23 cellular contexts compared by ENCODE assay signal in the genomic region with DNA sequence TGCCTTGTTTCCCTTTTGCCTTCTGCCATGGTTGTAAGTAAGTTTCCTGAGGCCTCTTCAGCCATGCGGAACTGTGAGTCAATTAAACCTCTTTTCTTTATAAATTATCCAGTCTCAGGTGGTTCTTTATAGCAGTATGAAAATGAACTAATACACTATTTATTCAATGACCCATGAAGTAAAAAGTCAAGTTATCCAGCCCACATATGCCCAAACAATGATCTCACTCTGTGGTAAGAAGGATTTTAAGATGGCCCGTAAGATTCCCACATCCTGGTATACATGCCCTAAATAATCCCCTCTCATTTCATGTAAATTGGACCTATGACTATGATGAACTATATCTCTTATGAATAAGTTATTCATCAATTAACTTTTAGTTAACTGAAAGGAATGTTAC.
"Had no signal": no experiment of that assay in that cellular context is flagged by ENCODE, and none has a peak within 500 bp of the region (broad histone marks: within the 10 kb centered on the region; RNA-seq: fewer than 3 reads in every experiment).

No MANE protein-coding gene starts in this region.

- H3K4me1 Mint-ChIP-seq: activated CD4-positive, alpha-beta memory T cell treated with anti-CD3 and anti-CD28 coated beads, Interleukin-2, amount 10 ng/mL, durations not matched to agents 7 days and 5 days; activated CD4-positive, alpha-beta T cell treated with anti-CD3 and anti-CD28 coated beads, Interleukin-2, amount 10 ng/mL, durations not matched to agents 24 days and 14 days; mesothelial cell of epicardium had no signal

- H3K36me3 ChIP-seq: upper lobe of right lung had no signal

- H3K4me3 Mint-ChIP-seq: activated CD4-positive, alpha-beta memory T cell treated with anti-CD3 and anti-CD28 coated beads, Interleukin-2, amount 10 ng/mL, durations not matched to agents 7 days and 5 days; activated CD4-positive, alpha-beta T cell treated with anti-CD3 and anti-CD28 coated beads, Interleukin-2, amount 10 ng/mL, durations not matched to agents 24 days and 14 days; activated T-helper 1 cell treated with anti-CD3 and anti-CD28 coated beads, Interleukin-12 subunit alpha, Interleukin-12 subunit beta, Interleukin-2, Interleukin-4 antibody, amounts not matched to agents 30 ng/mL and 10 ng/mL and 1 ng/mL, durations not matched to agents 14 hours and 24 hours and 36 hours; mesothelial cell of epicardium; naive thymus-derived CD8-positive, alpha-beta T cell; T-helper 2 cell treated with Interferon-gamma antibody and Interleukin-4, amounts not matched to agents 5 μg/mL and 100 μg/mL, for 36 hours had no signal

- H3K4me3 ChIP-seq: psoas muscle, upper lobe of right lung had no signal

- H3K27ac Mint-ChIP-seq: activated CD4-positive, alpha-beta memory T cell treated with anti-CD3 and anti-CD28 coated beads, Interleukin-2, amount 10 ng/mL, durations not matched to agents 7 days and 5 days; activated CD4-positive, alpha-beta T cell treated with anti-CD3 and anti-CD28 coated beads, Interleukin-2, amount 10 ng/mL, durations not matched to agents 24 days and 14 days; activated T-helper 1 cell treated with anti-CD3 and anti-CD28 coated beads, Interleukin-12 subunit alpha, Interleukin-12 subunit beta, Interleukin-2, Interleukin-4 antibody, amounts not matched to agents 30 ng/mL and 10 ng/mL and 1 ng/mL, durations not matched to agents 14 hours and 24 hours and 36 hours; mesothelial cell of epicardium; T-helper 2 cell treated with Interferon-gamma antibody and Interleukin-4, amounts not matched to agents 5 μg/mL and 100 μg/mL, for 36 hours had no signal

- DNase-seq: activated CD4-positive, alpha-beta memory T cell treated with anti-CD3 and anti-CD28 coated beads, Interleukin-2, amount 10 ng/mL, durations not matched to agents 7 days and 5 days; activated CD4-positive, alpha-beta T cell treated with anti-CD3 and anti-CD28 coated beads, Interleukin-2, amount 10 ng/mL, durations not matched to agents 24 days and 14 days; activated gamma-delta T cell; activated naive CD4-positive, alpha-beta T cell treated with anti-CD3 and anti-CD28 coated beads, Interleukin-2, amount 50 U/mL, for 16 hours; anterior cingulate cortex; central memory CD4-positive, alpha-beta T cell; dermis blood vessel endothelial cell; effector memory CD4-positive, alpha-beta T cell; foreskin keratinocyte; kidney glomerular epithelial cell; left ventricle myocardium superior; mammary epithelial cell; naive thymus-derived CD8-positive, alpha-beta T cell; psoas muscle; right cardiac atrium; stimulated activated CD4-positive, alpha-beta T cell treated with anti-CD3 and anti-CD28 coated beads, Interleukin-4, amount 100 ng/mL, for 24 hours; stimulated activated naive CD8-positive, alpha-beta T cell treated with anti-CD3 and anti-CD28 coated beads, Interleukin-15, Interleukin-2, amounts not matched to agents 100 U/mL and 50 U/mL, for 24 hours; upper lobe of right lung had no signal

- H3K36me3 Mint-ChIP-seq: mesothelial cell of epicardium had no signal

- H3K9me3 Mint-ChIP-seq: activated CD4-positive, alpha-beta T cell treated with anti-CD3 and anti-CD28 coated beads, Interleukin-2, amount 10 ng/mL, durations not matched to agents 24 days and 14 days; activated T-helper 1 cell treated with anti-CD3 and anti-CD28 coated beads, Interleukin-12 subunit alpha, Interleukin-12 subunit beta, Interleukin-2, Interleukin-4 antibody, amounts not matched to agents 30 ng/mL and 10 ng/mL and 1 ng/mL, durations not matched to agents 14 hours and 24 hours and 36 hours; T-helper 2 cell treated with Interferon-gamma antibody and Interleukin-4, amounts not matched to agents 5 μg/mL and 100 μg/mL, for 36 hours had no signal

- H3K4me1 ChIP-seq: foreskin keratinocyte, psoas muscle, upper lobe of right lung had no signal

- H3K27me3 ChIP-seq: foreskin keratinocyte, upper lobe of right lung had no signal

- ATAC-seq: activated CD4-positive, CD25-positive, alpha-beta regulatory T cell treated with anti-CD3 and anti-CD28 coated beads, Interleukin-2, amount 50 U/mL, for 24 hours; foreskin keratinocyte; left ventricle myocardium superior; naive thymus-derived CD8-positive, alpha-beta T cell; psoas muscle; right cardiac atrium; stimulated activated naive CD8-positive, alpha-beta T cell treated with anti-CD3 and anti-CD28 coated beads, Interleukin-15, Interleukin-2, amounts not matched to agents 100 U/mL and 50 U/mL, for 24 hours; upper lobe of right lung had no signal

- H3K27ac ChIP-seq: foreskin keratinocyte, psoas muscle, upper lobe of right lung, VCaP had no signal

- H3K9me3 ChIP-seq: psoas muscle, upper lobe of right lung had no signal
